ENCODE assay signal across 16 cellular contexts in genomic region chr4:25815586-25815985, GRCh38. TPM values are rescaled to one million over a fixed set of nuclear protein-coding genes. Genes with fewer than 3 reads are reported as not detected.
DNase-seq lines count a peak whose midpoint lies in the region; ATAC-seq, FAIRE-seq and TF ChIP-seq lines count a peak whose summit lies in the region.
"Had no signal": no experiment of that assay in that cellular context is flagged by ENCODE, and none has a peak within 500 bp of the region (broad histone marks: within the 10 kb centered on the region; RNA-seq: fewer than 3 reads in every experiment).

No MANE protein-coding gene starts in this region.

- DNase-seq in Daoy (ENCODE audit: low read depth) = peak; percentile 29
- DNase-seq in SJSA1 (ENCODE audit: low read depth in 1 of 2, low spot score in 2 of 2) = no peak
- peak; percentile 48 for DNase-seq in choroid plexus epithelial cell (ENCODE audit: low read depth)
- DNase-seq in keratinocyte (ENCODE audit: low read depth, low spot score) = no peak
- no peak for DNase-seq in ovary
- DNase-seq in NCI-H146 (lab: John Stamatoyannopoulos, UW) = no peak
- DNase-seq: AML-193, DMS 273 treated with DMSO at 0.1 percent for 48 hours, GOT3, MM.1S, NCI-H1105, NCI-H1694 treated with DMSO at 0.1 percent for 48 hours, NCI-H2107, NCI-H526 treated with DMSO at 0.1 percent for 48 hours had no signal

- TF ChIP-seq POLR2A in ovary (IDR thresholded peaks at IDR 0.05) = no peak

- no peak for ATAC-seq in GM18520 (IDR thresholded peaks at IDR 0.05; ENCODE audit: unreplicated experiment)
- ATAC-seq in GM19351 (IDR thresholded peaks at IDR 0.05; ENCODE audit: unreplicated experiment) = no peak

- intact Hi-C loops in ovary (cut with DNase I) = no loop called here

- H3K9me1 ChIP-seq in keratinocyte (ENCODE audit: control insufficient read depth, extremely low read depth, insufficient read depth, low read length) = no peaks in the 10 kb centered on the region

- H3K36me3 ChIP-seq in SJSA1 (peaks cover 7% of the 10 kb centered on the region; the same call in 1 of the 2 replicates), keratinocyte (ENCODE audit: control insufficient read depth in 2 of 2, extremely low read depth in 1 of 2, insufficient read depth in 2 of 2, low read length in 2 of 2) (peaks cover 3 to 7% of the 10 kb centered on the region in 2 experiments), ovary (no peaks in the 10 kb centered on the region)

- H3K4me3 ChIP-seq in SJSA1 = no peak overlapping the region
- no peak overlapping the region for H3K4me3 ChIP-seq in choroid plexus epithelial cell (ENCODE audit: low read depth, low read length)
- H3K4me3 ChIP-seq in keratinocyte (ENCODE audit: control insufficient read depth in 2 of 3, extremely low read depth in 1 of 3, insufficient read depth in 2 of 3, low read depth in 1 of 3, low read length in 3 of 3) = no peak overlapping the region
- no peak overlapping the region for H3K4me3 ChIP-seq in ovary

- H2AFZ ChIP-seq in keratinocyte (ENCODE audit: control insufficient read depth, low read length) = no peak overlapping the region

- H3K27me3 ChIP-seq in SJSA1 (replicated peaks) (no peaks in the 10 kb centered on the region), keratinocyte (ENCODE audit: control insufficient read depth, extremely low read depth, insufficient read depth, low read length) (no peaks in the 10 kb centered on the region), ovary (no peaks in the 10 kb centered on the region)

- H3K9ac ChIP-seq in keratinocyte (ENCODE audit: control insufficient read depth, extremely low read depth, insufficient read depth, low read length) = no peak overlapping the region

- WGBS in ovary, 3 donors = 77 to 93% (median 87%) methylated on average over 5 of the region's 5 CpGs

- H3K4me1 ChIP-seq in SJSA1 (replicated peaks) (peaks cover 77% of the 10 kb centered on the region), keratinocyte (ENCODE audit: control insufficient read depth, extremely low read depth, insufficient read depth, low read length) (peaks cover 53% of the 10 kb centered on the region), ovary (ENCODE audit: insufficient read depth) (peaks cover 9% of the 10 kb centered on the region)

- H3K79me2 ChIP-seq in keratinocyte (ENCODE audit: control insufficient read depth, insufficient read depth, low read length) = no peaks in the 10 kb centered on the region

- no peak overlapping the region for H3K4me2 ChIP-seq in keratinocyte (ENCODE audit: control insufficient read depth, extremely low read depth, insufficient read depth, low read depth, low read length)

- TF ChIP-seq CTCF in choroid plexus epithelial cell (conservative IDR thresholded peaks at IDR 0.05; ENCODE audit: low read depth, low read length) (no peak), keratinocyte (optimal IDR thresholded peaks at IDR 0.05 in 1 of 3, IDR thresholded peaks at IDR 0.05 in 1 of 3, conservative IDR thresholded peaks at IDR 0.05 in 1 of 3; ENCODE audit: extremely low read depth in 1 of 3, insufficient read depth in 2 of 3, low read length in 3 of 3) (no peak), ovary (IDR thresholded peaks at IDR 0.05) (no peak)

- dilution Hi-C loops in keratinocyte (cut with MboI; ENCODE audit: extremely low pct_ligation_motif_present, low sequenced_read_pairs) = no loop called here

- no peak for FAIRE-seq in keratinocyte (lab: Jason Lieb, UNC)

- H3K27ac ChIP-seq in SJSA1 = peak overlapping the region; percentile 96; the same call in 1 of the 2 replicates
- peak overlapping the region; percentile 70 for H3K27ac ChIP-seq in keratinocyte (ENCODE audit: control insufficient read depth, insufficient read depth, low read length)
- H3K27ac ChIP-seq in ovary = no peak overlapping the region

- no peaks in the 10 kb centered on the region for H3K9me3 ChIP-seq in SJSA1 (replicated peaks)
- no peaks in the 10 kb centered on the region for H3K9me3 ChIP-seq in keratinocyte (ENCODE audit: control insufficient read depth, low read depth, low read length)
- no peaks in the 10 kb centered on the region for H3K9me3 ChIP-seq in ovary

- H4K20me1 ChIP-seq in keratinocyte (ENCODE audit: control insufficient read depth, extremely low read depth, insufficient read depth, low read length) = no peaks in the 10 kb centered on the region

- no peak for TF ChIP-seq EP300 in ovary (IDR thresholded peaks at IDR 0.05)

RNA-seq across cellular contexts. Expression of gene SEL1L3, which starts 47.2 kb away (rescaled TPM):
- total RNA-seq in Daoy (2014; rRNA removed; shearing (Covaris generic)) = 19.7 and 20.2 TPM in 2 replicates
- total RNA-seq in SJSA1 (2014; rRNA removed; shearing (Covaris generic)) = 39.3 and 65.1 TPM in 2 replicates
- 31.6 to 68.4 TPM (median 67.9 TPM) in 3 replicates for polyA plus RNA-seq in keratinocyte
- 27.3 TPM for polyA plus RNA-seq in keratinocyte (2011; ENCODE audit: low read depth)
- 34.7 and 72.0 TPM in 2 replicates for polyA plus RNA-seq in keratinocyte (2011; cell fraction: cytosol; rRNA removed)
- 71.0 and 79.8 TPM in 2 replicates for polyA plus RNA-seq in keratinocyte (2011; cell fraction: nucleus; rRNA removed)
- polyA plus RNA-seq in keratinocyte (2012; ENCODE audit: low replicate concordance) = 29.7 and 44.1 TPM in 2 replicates
- polyA minus RNA-seq in keratinocyte = 57.1 to 113 TPM (median 102 TPM) in 3 replicates
- polyA minus RNA-seq in keratinocyte (2011; cell fraction: cytosol; rRNA and poly(A)+ RNA removed) = 39.9 TPM
- polyA minus RNA-seq in keratinocyte (2011; cell fraction: nucleus; rRNA and poly(A)+ RNA removed) = 51.5 and 173 TPM in 2 replicates
- 10 to 100 TPM in 3 of 7 donors, 1 to 10 TPM in 4; 5.0 to 27.7 (median 8.3) TPM for total RNA-seq in ovary
- polyA plus RNA-seq in ovary = 10 to 100 TPM in 1 of 2 donors, 1 to 10 TPM in 1; 4.4 to 19.2 TPM

Comparison
In these comparisons a context has a peak if more than half of its experiments do, and no peak if none do; other contexts are left out.
1. DNase-seq: peak in Daoy (single experiment) and choroid plexus epithelial cell (single experiment); none in SJSA1 (0 of 2), keratinocyte (single experiment), ovary (0 of 5) and NCI-H146 (single experiment).
2. H3K27ac ChIP-seq: peak in SJSA1 (single experiment) and keratinocyte (single experiment); none in ovary (0 of 2).